ENCODE assay signal across 8 cellular contexts in the genomic region with DNA sequence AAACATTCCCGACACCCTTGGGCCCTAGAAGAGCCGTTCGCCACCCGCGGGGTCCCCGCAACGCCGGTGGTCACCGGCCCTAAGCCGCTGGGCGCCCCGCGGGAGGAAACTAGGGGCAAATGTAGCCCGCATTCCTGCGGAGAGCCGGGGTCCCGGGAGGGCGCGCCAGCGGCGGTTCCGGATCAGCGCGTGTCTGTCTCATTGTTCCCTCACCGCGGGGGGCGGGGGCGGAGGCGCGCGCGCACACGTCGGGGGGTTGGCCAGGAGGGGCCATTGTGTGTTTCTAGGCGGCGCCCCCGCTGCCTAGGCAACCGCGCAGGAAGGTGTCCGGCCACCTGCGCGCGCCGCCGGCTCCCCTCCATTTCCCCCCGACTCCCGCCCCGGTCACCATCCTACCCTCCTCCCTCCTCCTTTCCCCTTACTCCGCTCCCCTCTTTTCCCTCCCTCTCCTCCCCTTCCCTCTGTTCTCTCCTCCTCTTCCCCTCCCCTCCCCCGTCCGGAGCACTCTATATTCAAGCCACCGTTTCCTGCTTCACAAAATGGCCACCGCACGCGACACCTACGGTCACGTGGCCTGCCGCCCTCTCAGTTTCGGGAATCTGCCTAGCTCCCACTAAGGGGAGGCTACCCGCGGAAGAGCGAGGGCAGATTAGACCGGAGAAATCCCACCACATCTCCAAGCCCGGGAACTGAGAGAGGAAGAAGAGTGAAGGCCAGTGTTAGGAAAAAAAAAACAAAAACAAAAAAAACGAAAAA. TPM values are rescaled to one million over a fixed set of nuclear protein-coding genes. Genes with fewer than 3 reads are reported as not detected.
DNase-seq lines count a peak whose midpoint lies in the region; ATAC-seq and TF ChIP-seq lines count a peak whose summit lies in the region.

No MANE protein-coding gene starts in this region.

- peak overlapping the region; percentile 89 for H3K4me3 Mint-ChIP-seq in dendritic cell treated with granulocyte-macrophage colony-stimulating factor and Interleukin-4, amounts not matched to agents 40 ng/mL and 50 ng/mL, for 4 days

- H3K27me3 Mint-ChIP-seq in dendritic cell treated with granulocyte-macrophage colony-stimulating factor and Interleukin-4, amounts not matched to agents 40 ng/mL and 50 ng/mL, for 4 days: no peaks in the 10 kb centered on the region

- intact Hi-C loops in dendritic cell treated with granulocyte-macrophage colony-stimulating factor and Interleukin-4, amounts not matched to agents 40 ng/mL and 50 ng/mL, for 4 days (cut with micrococcal nuclease): loop anchor here (5.0 kb wide), 1 partner anchor 109 kb away; no protein-coding TSS in a partner anchor
- intact Hi-C loops in left lung (cut with DNase I): no loop called here

- no peaks in the 10 kb centered on the region for H3K36me3 ChIP-seq in left lung

- H3K27ac ChIP-seq in left lung: peak overlapping the region; percentile 99 to 100

- TF ChIP-seq CTCF in left lung (IDR thresholded peaks at IDR 0.05): no peak

- H3K4me1 Mint-ChIP-seq in dendritic cell treated with granulocyte-macrophage colony-stimulating factor and Interleukin-4, amounts not matched to agents 40 ng/mL and 50 ng/mL, for 4 days (ENCODE audit: low read depth): no peaks in the 10 kb centered on the region

- H3K4me1 ChIP-seq in left lung: peaks cover 20 to 27% of the 10 kb centered on the region in 2 donors

- no peaks in the 10 kb centered on the region for H3K27me3 ChIP-seq in left lung

- peak; percentile 38 for ATAC-seq in HG03460 (IDR thresholded peaks at IDR 0.05; ENCODE audit: unreplicated experiment)
- ATAC-seq in left lung: peak; percentile 67

- peak overlapping the region; percentile 99 for H3K27ac Mint-ChIP-seq in dendritic cell treated with granulocyte-macrophage colony-stimulating factor and Interleukin-4, amounts not matched to agents 40 ng/mL and 50 ng/mL, for 4 days

- peak; percentile 64 to 79 for DNase-seq in AML-193 (lab: John Stamatoyannopoulos, UW)
- peak; percentile 76 for DNase-seq in GM19238 (ENCODE audit: insufficient read length, low spot score)
- peak; percentile 76 for DNase-seq in NCI-H524 treated with DMSO at 0.1 percent for 48 hours (lab: John Stamatoyannopoulos, UW)
- DNase-seq in activated CD4-positive, alpha-beta T cell treated with anti-CD3 and anti-CD28 coated beads, Interleukin-2, amount 50 U/mL, for 1 hour: peak; percentile 81
- peak; percentile 91 to 92 for DNase-seq in left lung
- DNase-seq in stimulated activated CD4-positive, alpha-beta T cell treated with anti-CD3 and anti-CD28 coated beads, Interleukin-2, amount 100 ng/mL, for 48 hours: peak; percentile 64 to 87

- H3K4me3 ChIP-seq in left lung: peak overlapping the region; percentile 67 to 96

- H3K36me3 Mint-ChIP-seq in dendritic cell treated with granulocyte-macrophage colony-stimulating factor and Interleukin-4, amounts not matched to agents 40 ng/mL and 50 ng/mL, for 4 days (ENCODE audit: low read depth): peaks cover 46% of the 10 kb centered on the region

- no peaks in the 10 kb centered on the region for H3K9me3 Mint-ChIP-seq in dendritic cell treated with granulocyte-macrophage colony-stimulating factor and Interleukin-4, amounts not matched to agents 40 ng/mL and 50 ng/mL, for 4 days

- H3K9me3 ChIP-seq in left lung: no peaks in the 10 kb centered on the region

RNA-seq across cellular contexts. Expression of gene DDX3X, which starts 0.8 kb away (rescaled TPM):
- total RNA-seq in left lung: 100 to 1,000 TPM; 252 to 268 TPM

Comparison
In these comparisons a context has a peak if more than half of its experiments do, and no peak if none do; other contexts are left out.
1. Peak in every context shown above with its lines: DNase-seq, ATAC-seq, H3K4me3 ChIP-seq and H3K27ac ChIP-seq.